1 cellular context compared by ENCODE assay signal in the genomic region with DNA sequence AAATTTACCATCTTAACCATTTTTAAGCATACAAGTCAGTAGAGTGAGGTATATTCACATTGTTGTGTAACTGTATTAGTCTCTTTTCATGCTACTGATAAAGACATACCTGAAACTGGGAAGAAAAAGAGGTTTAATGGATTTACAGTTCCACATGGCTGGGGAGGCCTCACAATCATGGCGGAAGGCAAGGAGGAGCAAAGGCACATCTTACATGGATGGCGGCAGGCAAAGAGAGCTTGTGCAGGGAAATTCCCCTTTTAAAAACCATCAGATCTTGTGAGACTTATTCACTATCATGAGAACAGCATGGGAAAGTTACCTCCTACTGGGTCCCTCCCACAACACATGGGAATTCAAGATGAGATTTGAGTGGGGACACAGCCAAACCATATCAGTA.
A peak's percentile ranks its signal among the peaks of the same experiment; 100 is the strongest.
TF ChIP-seq lines count a peak whose summit lies in the region.

No MANE protein-coding gene starts in this region.

TF ChIP-seq in HEK293, 187 proteins besides CTCF, POLR2A, EP300 and RAD21:
- TF ChIP-seq, protein P1, sequence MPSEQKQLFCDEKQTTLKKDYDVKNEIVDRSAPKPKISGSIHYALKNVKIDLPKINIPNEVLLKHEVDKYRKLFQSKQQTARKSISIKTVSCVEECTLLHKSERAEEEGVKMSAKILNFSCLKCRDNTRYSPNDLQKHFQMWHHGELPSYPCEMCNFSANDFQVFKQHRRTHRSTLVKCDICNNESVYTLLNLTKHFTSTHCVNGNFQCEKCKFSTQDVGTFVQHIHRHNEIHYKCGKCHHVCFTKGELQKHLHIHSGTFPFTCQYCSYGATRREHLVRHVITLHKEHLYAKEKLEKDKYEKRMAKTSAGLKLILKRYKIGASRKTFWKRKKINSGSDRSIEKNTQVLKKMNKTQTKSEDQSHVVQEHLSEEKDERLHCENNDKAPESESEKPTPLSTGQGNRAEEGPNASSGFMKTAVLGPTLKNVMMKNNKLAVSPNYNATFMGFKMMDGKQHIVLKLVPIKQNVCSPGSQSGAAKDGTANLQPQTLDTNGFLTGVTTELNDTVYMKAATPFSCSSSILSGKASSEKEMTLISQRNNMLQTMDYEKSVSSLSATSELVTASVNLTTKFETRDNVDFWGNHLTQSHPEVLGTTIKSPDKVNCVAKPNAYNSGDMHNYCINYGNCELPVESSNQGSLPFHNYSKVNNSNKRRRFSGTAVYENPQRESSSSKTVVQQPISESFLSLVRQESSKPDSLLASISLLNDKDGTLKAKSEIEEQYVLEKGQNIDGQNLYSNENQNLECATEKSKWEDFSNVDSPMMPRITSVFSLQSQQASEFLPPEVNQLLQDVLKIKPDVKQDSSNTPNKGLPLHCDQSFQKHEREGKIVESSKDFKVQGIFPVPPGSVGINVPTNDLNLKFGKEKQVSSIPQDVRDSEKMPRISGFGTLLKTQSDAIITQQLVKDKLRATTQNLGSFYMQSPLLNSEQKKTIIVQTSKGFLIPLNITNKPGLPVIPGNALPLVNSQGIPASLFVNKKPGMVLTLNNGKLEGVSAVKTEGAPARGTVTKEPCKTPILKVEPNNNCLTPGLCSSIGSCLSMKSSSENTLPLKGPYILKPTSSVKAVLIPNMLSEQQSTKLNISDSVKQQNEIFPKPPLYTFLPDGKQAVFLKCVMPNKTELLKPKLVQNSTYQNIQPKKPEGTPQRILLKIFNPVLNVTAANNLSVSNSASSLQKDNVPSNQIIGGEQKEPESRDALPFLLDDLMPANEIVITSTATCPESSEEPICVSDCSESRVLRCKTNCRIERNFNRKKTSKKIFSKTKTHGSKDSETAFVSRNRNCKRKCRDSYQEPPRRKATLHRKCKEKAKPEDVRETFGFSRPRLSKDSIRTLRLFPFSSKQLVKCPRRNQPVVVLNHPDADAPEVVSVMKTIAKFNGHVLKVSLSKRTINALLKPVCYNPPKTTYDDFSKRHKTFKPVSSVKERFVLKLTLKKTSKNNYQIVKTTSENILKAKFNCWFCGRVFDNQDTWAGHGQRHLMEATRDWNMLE (tag by site-specific recombination; conservative IDR thresholded peaks at IDR 0.05; ENCODE audit: low read depth): 0 out of 2 replicates have a peak, but pooled peaks have one; percentile 15
- peak; percentile 91 for TF ChIP-seq SETDB1 (IDR thresholded peaks at IDR 0.05; ENCODE audit: insufficient read length, low read length)
